ENCODE assay signal across 15 cellular contexts in the genomic region with DNA sequence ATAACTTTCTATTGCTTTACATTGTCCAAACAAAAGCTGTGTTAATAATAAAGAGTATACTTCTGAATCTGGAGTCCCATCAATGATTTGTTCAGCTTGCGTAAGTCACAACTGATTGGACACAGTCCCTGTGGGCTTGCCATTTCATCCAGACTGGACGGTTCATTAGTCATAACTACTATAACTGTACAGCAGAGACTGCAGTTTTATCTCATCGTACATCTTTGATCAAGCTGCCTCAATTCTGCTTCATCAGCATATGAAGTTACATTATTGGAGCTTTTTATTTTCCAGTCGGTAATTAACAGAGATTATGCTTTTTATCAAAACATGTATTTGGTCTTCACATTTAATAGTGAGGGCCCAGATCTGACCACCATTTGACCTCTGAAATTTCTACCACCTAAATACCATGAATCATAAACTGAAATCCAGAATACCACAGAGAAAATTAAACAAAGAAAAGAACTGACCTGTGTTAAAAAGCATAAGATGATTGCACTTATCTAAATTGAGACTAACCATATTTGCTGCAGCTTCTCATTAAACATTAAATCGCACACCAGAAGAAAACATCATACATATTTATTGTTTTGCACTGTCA. TPM values are rescaled to one million over a fixed set of nuclear protein-coding genes. Genes with fewer than 3 reads are reported as not detected.
DNase-seq lines count a peak whose midpoint lies in the region; ATAC-seq and TF ChIP-seq lines count a peak whose summit lies in the region.
"Had no signal": no experiment of that assay in that cellular context is flagged by ENCODE, and none has a peak within 500 bp of the region (broad histone marks: within the 10 kb centered on the region; RNA-seq: fewer than 3 reads in every experiment).

No MANE protein-coding gene starts in this region.

- H3K27ac ChIP-seq in GM23338 (ENCODE audit: low read depth), result no peak overlapping the region
- H3K27ac ChIP-seq: thoracic aorta had no signal

- H3K4me2 ChIP-seq in GM23338, result no peak overlapping the region
- H3K4me2 ChIP-seq: neural progenitor cell had no signal

- H3K27ac Mint-ChIP-seq in GM23338, result no peak overlapping the region
- H3K27ac Mint-ChIP-seq: activated naive CD4-positive, alpha-beta T cell treated with anti-CD3 and anti-CD28 coated beads, Interleukin-2, amount 50 U/mL, for 24 hours; neural progenitor cell had no signal

- H3K9me2 ChIP-seq in GM23338 (ENCODE audit: insufficient read depth), result 0 out of 2 replicates have a peak, but pooled peaks cover 4% of the 10 kb centered on the region

- peaks cover 4% of the 10 kb centered on the region; the same call in 1 of the 3 replicates for H3K9me3 Mint-ChIP-seq in GM23338
- H3K9me3 Mint-ChIP-seq: activated naive CD4-positive, alpha-beta T cell treated with anti-CD3 and anti-CD28 coated beads, Interleukin-2, amount 50 U/mL, for 24 hours had no signal

- no peak for ATAC-seq in GM23338
- ATAC-seq: left colon, Right ventricle myocardium inferior had no signal

- H3K27me3 ChIP-seq in GM23338 (ENCODE audit: insufficient read depth), result no peaks in the 10 kb centered on the region
- H3K27me3 ChIP-seq: neural progenitor cell had no signal

- TF ChIP-seq CTCF in fibroblast of mammary gland (conservative IDR thresholded peaks at IDR 0.05; ENCODE audit: control insufficient read depth, insufficient read depth, low read depth, low read length) (no peak), GM23338 (conservative IDR thresholded peaks at IDR 0.05; ENCODE audit: low read depth in 2 of 2) (no peak), GM10266 (IDR thresholded peaks at IDR 0.05; ENCODE audit: control insufficient read depth, insufficient read depth, low read depth, missing control alignments) (no peak)

- no peak overlapping the region for H2AFZ ChIP-seq in GM23338
- H2AFZ ChIP-seq: neural progenitor cell had no signal

- H3K36me3 Mint-ChIP-seq in GM23338 (ENCODE audit: low read depth), result peaks cover 7% of the 10 kb centered on the region

- H3K79me2 ChIP-seq in GM23338 (replicated peaks; ENCODE audit: insufficient read depth), result no peaks in the 10 kb centered on the region

- H3K4me3 Mint-ChIP-seq in GM23338, result no peak overlapping the region
- H3K4me3 Mint-ChIP-seq: activated naive CD4-positive, alpha-beta T cell treated with anti-CD3 and anti-CD28 coated beads, Interleukin-2, amount 50 U/mL, for 24 hours; neural progenitor cell had no signal

- DNase-seq in ELR (ENCODE audit: low read depth) (peak; percentile 73), NCI-H69 (lab: John Stamatoyannopoulos, UW) (peak; percentile 75), fibroblast of mammary gland (ENCODE audit: low read depth) (peak; percentile 83), retina (peak; percentile 48), T1000 (lab: John Stamatoyannopoulos, UW) (no peak), GM23338 (ENCODE audit: low spot score) (no peak), GM10266 (ENCODE audit: extremely low spot score) (no peak)
- DNase-seq: left colon; NCI-H1048; NCI-H524 treated with DMSO at 0.1 percent for 48 hours; stimulated activated CD4-positive, alpha-beta T cell treated with anti-CD3 and anti-CD28 coated beads, Interleukin-12 subunit alpha, Interleukin-12 subunit beta, amount 100 ng/mL, for 4 hours had no signal

- no peaks in the 10 kb centered on the region for H3F3A ChIP-seq in GM23338 (replicated peaks; ENCODE audit: low read depth)

- H3K27me3 Mint-ChIP-seq in GM23338 (ENCODE audit: insufficient read depth, low read depth, poor library complexity), result no peaks in the 10 kb centered on the region
- H3K27me3 Mint-ChIP-seq: activated naive CD4-positive, alpha-beta T cell treated with anti-CD3 and anti-CD28 coated beads, Interleukin-2, amount 50 U/mL, for 24 hours had no signal

- no peaks in the 10 kb centered on the region; the same call in 1 of the 2 replicates for H3K36me3 ChIP-seq in GM23338 (ENCODE audit: insufficient read depth)

- no peaks in the 10 kb centered on the region for H3K4me1 ChIP-seq in GM23338 (ENCODE audit: insufficient read depth)

- H3K4me3 ChIP-seq in fibroblast of mammary gland (ENCODE audit: control insufficient read depth, low read depth, low read length), result no peak overlapping the region
- no peak overlapping the region for H3K4me3 ChIP-seq in GM23338
- H3K4me3 ChIP-seq: neural progenitor cell, thoracic aorta had no signal

- no peaks in the 10 kb centered on the region for H3K4me1 Mint-ChIP-seq in GM23338

- H4K20me1 ChIP-seq in GM23338 (replicated peaks; ENCODE audit: insufficient read depth), result no peaks in the 10 kb centered on the region

TF ChIP-seq in GM23338, 12 proteins besides CTCF, POLR2A, EP300 and RAD21 (continues in another document):
- TF ChIP-seq EZH2phosphoT487 (IDR thresholded peaks at IDR 0.05; ENCODE audit: unreplicated experiment) (no peak), NANOG (IDR thresholded peaks at IDR 0.05; ENCODE audit: borderline replicate concordance) (no peak), JUNB (IDR thresholded peaks at IDR 0.05; ENCODE audit: unreplicated experiment) (no peak), ZNF114 (CRISPR knock-in tag; IDR thresholded peaks at IDR 0.05) (no peak), CREB1 (CRISPR knock-in tag; IDR thresholded peaks at IDR 0.05; ENCODE audit: low read depth) (no peak), POLR2AphosphoS5 (IDR thresholded peaks at IDR 0.05; ENCODE audit: low read depth) (no peak), EZH2 (IDR thresholded peaks at IDR 0.05; ENCODE audit: low read depth, unreplicated experiment) (no peak), ZNF331 (CRISPR knock-in tag; IDR thresholded peaks at IDR 0.05; ENCODE audit: low read depth) (no peak)
- TF ChIP-seq, protein P1, sequence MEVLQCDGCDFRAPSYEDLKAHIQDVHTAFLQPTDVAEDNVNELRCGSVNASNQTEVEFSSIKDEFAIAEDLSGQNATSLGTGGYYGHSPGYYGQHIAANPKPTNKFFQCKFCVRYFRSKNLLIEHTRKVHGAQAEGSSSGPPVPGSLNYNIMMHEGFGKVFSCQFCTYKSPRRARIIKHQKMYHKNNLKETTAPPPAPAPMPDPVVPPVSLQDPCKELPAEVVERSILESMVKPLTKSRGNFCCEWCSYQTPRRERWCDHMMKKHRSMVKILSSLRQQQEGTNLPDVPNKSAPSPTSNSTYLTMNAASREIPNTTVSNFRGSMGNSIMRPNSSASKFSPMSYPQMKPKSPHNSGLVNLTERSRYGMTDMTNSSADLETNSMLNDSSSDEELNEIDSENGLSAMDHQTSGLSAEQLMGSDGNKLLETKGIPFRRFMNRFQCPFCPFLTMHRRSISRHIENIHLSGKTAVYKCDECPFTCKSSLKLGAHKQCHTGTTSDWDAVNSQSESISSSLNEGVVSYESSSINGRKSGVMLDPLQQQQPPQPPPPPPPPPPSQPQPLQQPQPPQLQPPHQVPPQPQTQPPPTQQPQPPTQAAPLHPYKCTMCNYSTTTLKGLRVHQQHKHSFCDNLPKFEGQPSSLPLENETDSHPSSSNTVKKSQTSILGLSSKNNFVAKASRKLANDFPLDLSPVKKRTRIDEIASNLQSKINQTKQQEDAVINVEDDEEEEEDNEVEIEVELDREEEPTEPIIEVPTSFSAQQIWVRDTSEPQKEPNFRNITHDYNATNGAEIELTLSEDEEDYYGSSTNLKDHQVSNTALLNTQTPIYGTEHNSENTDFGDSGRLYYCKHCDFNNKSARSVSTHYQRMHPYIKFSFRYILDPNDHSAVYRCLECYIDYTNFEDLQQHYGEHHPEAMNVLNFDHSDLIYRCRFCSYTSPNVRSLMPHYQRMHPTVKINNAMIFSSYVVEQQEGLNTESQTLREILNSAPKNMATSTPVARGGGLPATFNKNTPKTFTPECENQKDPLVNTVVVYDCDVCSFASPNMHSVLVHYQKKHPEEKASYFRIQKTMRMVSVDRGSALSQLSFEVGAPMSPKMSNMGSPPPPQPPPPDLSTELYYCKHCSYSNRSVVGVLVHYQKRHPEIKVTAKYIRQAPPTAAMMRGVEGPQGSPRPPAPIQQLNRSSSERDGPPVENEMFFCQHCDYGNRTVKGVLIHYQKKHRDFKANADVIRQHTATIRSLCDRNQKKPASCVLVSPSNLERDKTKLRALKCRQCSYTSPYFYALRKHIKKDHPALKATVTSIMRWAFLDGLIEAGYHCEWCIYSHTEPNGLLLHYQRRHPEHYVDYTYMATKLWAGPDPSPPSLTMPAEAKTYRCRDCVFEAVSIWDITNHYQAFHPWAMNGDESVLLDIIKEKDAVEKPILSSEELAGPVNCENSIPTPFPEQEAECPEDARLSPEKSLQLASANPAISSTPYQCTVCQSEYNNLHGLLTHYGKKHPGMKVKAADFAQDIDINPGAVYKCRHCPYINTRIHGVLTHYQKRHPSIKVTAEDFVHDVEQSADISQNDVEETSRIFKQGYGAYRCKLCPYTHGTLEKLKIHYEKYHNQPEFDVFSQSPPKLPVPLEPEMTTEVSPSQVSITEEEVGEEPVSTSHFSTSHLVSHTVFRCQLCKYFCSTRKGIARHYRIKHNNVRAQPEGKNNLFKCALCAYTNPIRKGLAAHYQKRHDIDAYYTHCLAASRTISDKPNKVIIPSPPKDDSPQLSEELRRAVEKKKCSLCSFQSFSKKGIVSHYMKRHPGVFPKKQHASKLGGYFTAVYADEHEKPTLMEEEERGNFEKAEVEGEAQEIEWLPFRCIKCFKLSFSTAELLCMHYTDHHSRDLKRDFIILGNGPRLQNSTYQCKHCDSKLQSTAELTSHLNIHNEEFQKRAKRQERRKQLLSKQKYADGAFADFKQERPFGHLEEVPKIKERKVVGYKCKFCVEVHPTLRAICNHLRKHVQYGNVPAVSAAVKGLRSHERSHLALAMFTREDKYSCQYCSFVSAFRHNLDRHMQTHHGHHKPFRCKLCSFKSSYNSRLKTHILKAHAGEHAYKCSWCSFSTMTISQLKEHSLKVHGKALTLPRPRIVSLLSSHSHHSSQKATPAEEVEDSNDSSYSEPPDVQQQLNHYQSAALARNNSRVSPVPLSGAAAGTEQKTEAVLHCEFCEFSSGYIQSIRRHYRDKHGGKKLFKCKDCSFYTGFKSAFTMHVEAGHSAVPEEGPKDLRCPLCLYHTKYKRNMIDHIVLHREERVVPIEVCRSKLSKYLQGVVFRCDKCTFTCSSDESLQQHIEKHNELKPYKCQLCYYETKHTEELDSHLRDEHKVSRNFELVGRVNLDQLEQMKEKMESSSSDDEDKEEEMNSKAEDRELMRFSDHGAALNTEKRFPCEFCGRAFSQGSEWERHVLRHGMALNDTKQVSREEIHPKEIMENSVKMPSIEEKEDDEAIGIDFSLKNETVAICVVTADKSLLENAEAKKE (CRISPR knock-in tag; IDR thresholded peaks at IDR 0.05), result no peak
- TF ChIP-seq, protein P2, sequence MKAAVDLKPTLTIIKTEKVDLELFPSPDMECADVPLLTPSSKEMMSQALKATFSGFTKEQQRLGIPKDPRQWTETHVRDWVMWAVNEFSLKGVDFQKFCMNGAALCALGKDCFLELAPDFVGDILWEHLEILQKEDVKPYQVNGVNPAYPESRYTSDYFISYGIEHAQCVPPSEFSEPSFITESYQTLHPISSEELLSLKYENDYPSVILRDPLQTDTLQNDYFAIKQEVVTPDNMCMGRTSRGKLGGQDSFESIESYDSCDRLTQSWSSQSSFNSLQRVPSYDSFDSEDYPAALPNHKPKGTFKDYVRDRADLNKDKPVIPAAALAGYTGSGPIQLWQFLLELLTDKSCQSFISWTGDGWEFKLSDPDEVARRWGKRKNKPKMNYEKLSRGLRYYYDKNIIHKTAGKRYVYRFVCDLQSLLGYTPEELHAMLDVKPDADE (IDR thresholded peaks at IDR 0.05), result no peak

RNA-seq across cellular contexts. Expression of a gene that starts 12.5 kb away (rescaled TPM):
- not detected in 2 replicates for total RNA-seq in GM23338 (2014; rRNA removed; shearing (Covaris generic))
- polyA plus RNA-seq in GM23338 (2016; fragmentation: Nextera tagmentation; extraction: Ambion mirVana), result 0.39 and 0.42 TPM in 2 replicates
- total RNA-seq: Right ventricle myocardium inferior had no signal

Comparison
In these comparisons a context has a peak if more than half of its experiments do, and no peak if none do; other contexts are left out.
1. DNase-seq: peak in ELR (single experiment), NCI-H69 (single experiment), fibroblast of mammary gland (single experiment) and retina (single experiment); none in T1000 (single experiment), GM23338 (single experiment) and GM10266 (single experiment).